1 cellular context compared by ENCODE assay signal in genomic region chr21:44300262-44300959, GRCh38.
TF ChIP-seq lines count a peak whose summit lies in the region.

No MANE protein-coding gene starts in this region.

TF ChIP-seq in HepG2, 621 proteins besides CTCF, POLR2A, EP300 and RAD21 (continued from another document and continues in another):
- TF ChIP-seq ZSCAN30 (CRISPR knock-in tag; IDR thresholded peaks at IDR 0.05) (no peak), JUND (CRISPR knock-in tag; IDR thresholded peaks at IDR 0.05) (no peak), FOXK2 (IDR thresholded peaks at IDR 0.05) (no peak), TEF (CRISPR knock-in tag; IDR thresholded peaks at IDR 0.05) (no peak), ZNF552 (CRISPR knock-in tag; IDR thresholded peaks at IDR 0.05; ENCODE audit: borderline replicate concordance) (no peak), GABPB1 (CRISPR knock-in tag; IDR thresholded peaks at IDR 0.05) (peak; percentile 83), KDM5A (IDR thresholded peaks at IDR 0.05; ENCODE audit: borderline replicate concordance, low read length) (no peak), ZFP41 (CRISPR knock-in tag; IDR thresholded peaks at IDR 0.05; ENCODE audit: borderline replicate concordance) (no peak), HNRNPH1 (optimal IDR thresholded peaks at IDR 0.05; ENCODE audit: low read depth, low read length) (no peak), NR2F1 (CRISPR knock-in tag; IDR thresholded peaks at IDR 0.05) (no peak), SRY (CRISPR knock-in tag; IDR thresholded peaks at IDR 0.05) (0 out of 2 replicates have a peak, but pooled peaks have one; percentile 18), SRSF1 (optimal IDR thresholded peaks at IDR 0.05; ENCODE audit: low read depth, low read length) (no peak), ZNF550 (CRISPR knock-in tag; IDR thresholded peaks at IDR 0.05; ENCODE audit: borderline replicate concordance) (no peak), ZNF383 (CRISPR knock-in tag; IDR thresholded peaks at IDR 0.05; ENCODE audit: borderline replicate concordance) (no peak), ZFP36 (IDR thresholded peaks at IDR 0.05; ENCODE audit: borderline replicate concordance, low read depth, low read length, partially characterized antibody) (no peak), STAT6 (CRISPR knock-in tag; IDR thresholded peaks at IDR 0.05; ENCODE audit: borderline replicate concordance) (no peak), RNF2 (conservative IDR thresholded peaks at IDR 0.05; ENCODE audit: low read depth) (no peak), ZBTB46 (CRISPR knock-in tag; IDR thresholded peaks at IDR 0.05; ENCODE audit: borderline replicate concordance) (no peak), ZNF468 (CRISPR knock-in tag; IDR thresholded peaks at IDR 0.05) (no peak), RFXAP (CRISPR knock-in tag; IDR thresholded peaks at IDR 0.05; ENCODE audit: borderline replicate concordance) (no peak), ZSCAN5A (CRISPR knock-in tag; IDR thresholded peaks at IDR 0.05; ENCODE audit: borderline replicate concordance) (no peak), CBX1 (IDR thresholded peaks at IDR 0.05; ENCODE audit: low read depth) (no peak), RARG (CRISPR knock-in tag; IDR thresholded peaks at IDR 0.05; ENCODE audit: low read depth) (no peak), ZFP90 (CRISPR knock-in tag; IDR thresholded peaks at IDR 0.05; ENCODE audit: borderline replicate concordance) (no peak), KLF11 (CRISPR knock-in tag; IDR thresholded peaks at IDR 0.05) (no peak), PRMT3 (CRISPR knock-in tag; IDR thresholded peaks at IDR 0.05; ENCODE audit: borderline replicate concordance, low read depth) (no peak), PHF20 (CRISPR knock-in tag; IDR thresholded peaks at IDR 0.05) (no peak), ZNF569 (CRISPR knock-in tag; IDR thresholded peaks at IDR 0.05; ENCODE audit: borderline replicate concordance) (no peak), ZNF24 (IDR thresholded peaks at IDR 0.05) (no peak), ZNF747 (CRISPR knock-in tag; IDR thresholded peaks at IDR 0.05; ENCODE audit: borderline replicate concordance) (0 out of 2 replicates have a peak, but pooled peaks have one; percentile 52), GLMP (CRISPR knock-in tag; IDR thresholded peaks at IDR 0.05; ENCODE audit: borderline replicate concordance) (no peak), CAMTA2 (CRISPR knock-in tag; IDR thresholded peaks at IDR 0.05; ENCODE audit: borderline replicate concordance) (no peak), ZXDC (CRISPR knock-in tag; IDR thresholded peaks at IDR 0.05) (no peak), ZMYM4 (CRISPR knock-in tag; IDR thresholded peaks at IDR 0.05) (no peak), PRDM15 (CRISPR knock-in tag; IDR thresholded peaks at IDR 0.05) (no peak), ZNF12 (CRISPR knock-in tag; IDR thresholded peaks at IDR 0.05) (no peak), XRCC5 (optimal IDR thresholded peaks at IDR 0.05; ENCODE audit: low read length) (peak; percentile 44), MAX (IDR thresholded peaks at IDR 0.05) (no peak), SAFB2 (CRISPR knock-in tag; IDR thresholded peaks at IDR 0.05; ENCODE audit: borderline replicate concordance, low read depth) (peak; percentile 35; the same call in 1 of the 2 replicates), IRF2 (CRISPR knock-in tag; IDR thresholded peaks at IDR 0.05) (no peak), ZNF207 (IDR thresholded peaks at IDR 0.05; ENCODE audit: borderline replicate concordance) (no peak), BCLAF1 (IDR thresholded peaks at IDR 0.05) (no peak), ZNF883 (CRISPR knock-in tag; IDR thresholded peaks at IDR 0.05; ENCODE audit: not compliant biosample characterization) (peak; percentile 90), ZSCAN25 (CRISPR knock-in tag; IDR thresholded peaks at IDR 0.05) (0 out of 2 replicates have a peak, but pooled peaks have one; percentile 46), EEA1 (CRISPR knock-in tag; IDR thresholded peaks at IDR 0.05; ENCODE audit: borderline replicate concordance) (no peak), PHB2 (IDR thresholded peaks at IDR 0.05; ENCODE audit: partially characterized antibody) (no peak), ZNF703 (CRISPR knock-in tag; IDR thresholded peaks at IDR 0.05; ENCODE audit: borderline replicate concordance) (no peak), ZNF121 (CRISPR knock-in tag; IDR thresholded peaks at IDR 0.05) (no peak), AKAP8 (CRISPR knock-in tag; IDR thresholded peaks at IDR 0.05) (0 out of 2 replicates have a peak, but pooled peaks have one; percentile 52), ZNF562 (CRISPR knock-in tag; IDR thresholded peaks at IDR 0.05; ENCODE audit: borderline replicate concordance) (no peak), ZNF441 (CRISPR knock-in tag; IDR thresholded peaks at IDR 0.05; ENCODE audit: borderline replicate concordance) (no peak), ZNF256 (CRISPR knock-in tag; conservative IDR thresholded peaks at IDR 0.05) (no peak), RBAK (CRISPR knock-in tag; IDR thresholded peaks at IDR 0.05) (no peak), POLR2AphosphoS5 (IDR thresholded peaks at IDR 0.05; ENCODE audit: low read depth, low read length) (peak; percentile 13; the same call in 1 of the 2 replicates), ZNF556 (CRISPR knock-in tag; IDR thresholded peaks at IDR 0.05; ENCODE audit: borderline replicate concordance) (no peak), CEBPB (IDR thresholded peaks at IDR 0.05; ENCODE audit: borderline replicate concordance, low read depth, low read length) (no peak)
